15 cellular contexts compared by ENCODE assay signal in the genomic region with DNA sequence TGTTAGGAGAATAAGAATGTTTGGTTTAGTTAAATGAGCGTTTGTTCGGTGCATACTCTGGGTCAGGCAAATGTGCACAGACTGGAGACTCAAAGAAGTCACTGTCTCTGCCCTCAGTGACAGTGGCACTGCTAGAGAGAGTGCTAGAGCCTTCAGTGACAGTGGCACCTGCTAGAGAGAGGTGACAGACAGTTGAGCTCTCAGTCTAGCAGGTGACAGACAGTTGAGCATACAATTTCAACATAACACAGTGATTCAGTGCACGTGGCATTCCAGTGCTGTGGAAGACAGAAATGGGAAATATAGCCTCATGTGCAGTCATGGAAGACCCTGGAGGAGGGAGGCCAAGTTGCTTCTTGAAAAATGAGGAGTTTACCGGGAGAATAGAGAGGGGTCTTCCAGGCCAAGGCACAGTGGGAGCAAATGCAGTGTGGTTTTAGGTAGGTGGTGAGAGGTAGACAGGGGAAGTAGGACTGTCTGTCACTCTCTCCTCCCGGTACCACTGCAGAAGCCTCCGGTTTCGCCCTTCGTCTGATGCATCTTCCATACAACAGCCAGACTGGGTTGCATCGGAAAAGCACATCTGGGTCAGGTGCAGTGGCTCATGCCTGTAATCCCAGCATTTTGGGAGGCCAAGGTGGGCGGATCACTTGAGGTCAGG.
DNase-seq lines count a peak whose midpoint lies in the region; ATAC-seq and TF ChIP-seq lines count a peak whose summit lies in the region.
"Had no signal": no experiment of that assay in that cellular context is flagged by ENCODE, and none has a peak within 500 bp of the region (broad histone marks: within the 10 kb centered on the region; RNA-seq: fewer than 3 reads in every experiment).

No MANE protein-coding gene starts in this region.

- peak overlapping the region; percentile 46 for H3K4me3 Mint-ChIP-seq in activated naive CD8-positive, alpha-beta T cell
- no peak overlapping the region for H3K4me3 Mint-ChIP-seq in neural progenitor cell

- H3K4me1 Mint-ChIP-seq in activated naive CD8-positive, alpha-beta T cell (ENCODE audit: low read depth), result peaks cover 69% of the 10 kb centered on the region
- peaks cover 24% of the 10 kb centered on the region for H3K4me1 Mint-ChIP-seq in neural progenitor cell

- no peaks in the 10 kb centered on the region for H3K36me3 ChIP-seq in neural progenitor cell
- H3K36me3 ChIP-seq: esophagus squamous epithelium, SJCRH30, thoracic aorta had no signal

- H2AFZ ChIP-seq in neural progenitor cell (replicated peaks), result no peak overlapping the region
- H2AFZ ChIP-seq: hepatocyte had no signal

- no peaks in the 10 kb centered on the region for H3K9me3 ChIP-seq in neural progenitor cell (ENCODE audit: low read depth)
- H3K9me3 ChIP-seq: esophagus squamous epithelium, SJCRH30, thoracic aorta had no signal

- no peak overlapping the region for H3K4me2 ChIP-seq in neural progenitor cell
- H3K4me2 ChIP-seq: hepatocyte had no signal

- in situ Hi-C loops in ACHN (cut with HindIII; ENCODE audit: low pct_ligation_motif_present, low pct_unique_long_range_greater_than_20kb, low sequenced_read_pairs), result no loop called here

- no peak for TF ChIP-seq CTCF in neural progenitor cell (IDR thresholded peaks at IDR 0.05)

- no peak overlapping the region for H3K9ac ChIP-seq in neural progenitor cell

- H3K27me3 Mint-ChIP-seq in activated naive CD8-positive, alpha-beta T cell, result peaks cover 3% of the 10 kb centered on the region
- peaks cover 5% of the 10 kb centered on the region for H3K27me3 Mint-ChIP-seq in neural progenitor cell (ENCODE audit: insufficient read depth, low read depth)

- ATAC-seq in GM21447 (IDR thresholded peaks at IDR 0.05; ENCODE audit: unreplicated experiment) (no peak), GM18867 (IDR thresholded peaks at IDR 0.05; ENCODE audit: unreplicated experiment) (no peak)
- ATAC-seq: left ventricle myocardium superior had no signal

- H3K9me3 Mint-ChIP-seq in activated naive CD8-positive, alpha-beta T cell (ENCODE audit: low read depth), result no peaks in the 10 kb centered on the region
- H3K9me3 Mint-ChIP-seq in neural progenitor cell, result no peaks in the 10 kb centered on the region

- no peak overlapping the region for H3K4me3 ChIP-seq in neural progenitor cell
- H3K4me3 ChIP-seq: esophagus squamous epithelium, hepatocyte, SJCRH30, thoracic aorta had no signal

- peak overlapping the region; percentile 97 for H3K27ac Mint-ChIP-seq in activated naive CD8-positive, alpha-beta T cell
- peak overlapping the region; percentile 3 for H3K27ac Mint-ChIP-seq in neural progenitor cell

- DNase-seq in activated CD8-positive, alpha-beta memory T cell treated with anti-CD3 and anti-CD28 coated beads for 24 hours, result peak; percentile 70
- no peak for DNase-seq in activated CD8-positive, alpha-beta memory T cell treated with anti-CD3 and anti-CD28 coated beads, Interleukin-2, amount 50 U/mL, for 48 hours
- DNase-seq in HCEC 1CT (peak; percentile 39), neural progenitor cell (ENCODE audit: low spot score) (no peak), ACHN (no peak)
- DNase-seq: COR-L47; esophagus squamous epithelium; left ventricle myocardium superior; NK-92 treated with Interleukin-12 subunit alpha and Interleukin-12 subunit beta, amount 100 ng/mL, for 24 hours; SJCRH30 had no signal

- no peaks in the 10 kb centered on the region for H3K27me3 ChIP-seq in neural progenitor cell
- H3K27me3 ChIP-seq: esophagus squamous epithelium, hepatocyte, SJCRH30 had no signal

- H3K4me1 ChIP-seq in neural progenitor cell, result peaks cover 5% of the 10 kb centered on the region

- H3F3A ChIP-seq in neural progenitor cell (ENCODE audit: low read depth), result peaks cover 4% of the 10 kb centered on the region

- H4K20me1 ChIP-seq in neural progenitor cell (ENCODE audit: low read depth), result no peaks in the 10 kb centered on the region

- H3K36me3 Mint-ChIP-seq in activated naive CD8-positive, alpha-beta T cell, result peaks cover 6% of the 10 kb centered on the region
- H3K36me3 Mint-ChIP-seq in neural progenitor cell, result peaks cover 12% of the 10 kb centered on the region

- H3K27ac ChIP-seq in neural progenitor cell, result no peak overlapping the region
- H3K27ac ChIP-seq: esophagus squamous epithelium, thoracic aorta had no signal

- no peaks in the 10 kb centered on the region for H3K79me2 ChIP-seq in neural progenitor cell (ENCODE audit: low read depth)
- H3K79me2 ChIP-seq: hepatocyte had no signal

Comparison
In these comparisons a context has a peak if more than half of its experiments do, and no peak if none do; other contexts are left out.
1. DNase-seq: peak in activated CD8-positive, alpha-beta memory T cell treated with anti-CD3 and anti-CD28 coated beads for 24 hours (single experiment) and HCEC 1CT (single experiment); none in activated CD8-positive, alpha-beta memory T cell treated with anti-CD3 and anti-CD28 coated beads, Interleukin-2, amount 50 U/mL, for 48 hours (single experiment), neural progenitor cell (single experiment) and ACHN (single experiment).